ENCODE assay signal across 8 cellular contexts in the genomic region with DNA sequence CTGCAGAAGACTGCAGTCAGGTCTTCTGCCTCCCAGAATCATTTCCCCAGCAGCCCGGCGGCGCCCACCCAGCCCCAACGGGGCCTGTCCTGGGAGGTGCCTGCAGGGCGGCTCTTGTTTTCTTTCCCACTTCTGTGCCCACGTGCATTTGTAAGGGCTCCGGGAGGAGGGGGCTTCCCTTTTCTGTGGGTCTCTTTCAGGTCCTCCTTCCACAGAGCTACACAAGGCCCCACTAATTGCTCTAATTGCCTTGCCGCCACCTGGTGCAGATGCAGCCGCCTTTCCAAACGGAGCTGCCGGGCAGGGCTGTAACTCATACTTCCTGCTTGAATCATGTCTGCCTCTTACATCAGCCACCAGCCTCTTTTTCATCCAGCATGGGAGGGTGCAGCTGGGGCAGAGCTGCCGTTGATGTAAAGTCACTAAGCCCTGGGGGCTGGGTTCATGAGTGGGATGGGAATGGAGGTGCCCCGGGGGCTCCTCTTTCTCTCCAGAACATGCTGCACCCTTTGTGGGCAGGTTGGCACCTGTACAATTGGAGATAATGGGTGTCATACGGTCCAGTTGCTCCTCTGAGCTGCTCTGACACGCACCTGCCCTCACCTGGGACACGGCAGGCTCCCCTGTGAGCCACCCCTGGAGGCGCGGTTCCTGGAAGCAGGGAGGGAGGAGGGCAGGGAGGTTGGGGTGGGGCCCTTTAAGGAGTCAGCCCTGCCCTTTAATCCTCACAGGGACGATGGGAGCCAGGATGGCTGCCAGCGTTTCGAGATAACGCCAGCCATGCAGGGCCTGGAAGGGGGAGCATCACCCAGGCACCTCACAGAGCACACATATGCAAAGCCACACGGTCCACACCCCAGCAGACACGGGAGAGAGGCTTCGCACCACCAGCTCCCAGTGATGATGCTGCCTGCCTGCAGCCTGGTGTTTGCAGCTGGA. TPM values are rescaled to one million over a fixed set of nuclear protein-coding genes. Genes with fewer than 3 reads are reported as not detected.
DNase-seq lines count a peak whose midpoint lies in the region; ATAC-seq, FAIRE-seq and TF ChIP-seq lines count a peak whose summit lies in the region.

No MANE protein-coding gene starts in this region.

- in situ Hi-C loops in HepG2 (cut with HindIII; ENCODE audit: extremely low pct_ligation_motif_present, low pct_unique_long_range_greater_than_20kb), result no loop called here

- peak overlapping the region; percentile 82 for H3K4me2 ChIP-seq in HepG2 (ENCODE audit: low read depth, low read length)

- no peaks in the 10 kb centered on the region for H3K27me3 Mint-ChIP-seq in T-helper 2 cell treated with Interferon-gamma antibody and Interleukin-4, amounts not matched to agents 5 μg/mL and 100 μg/mL, for 36 hours (ENCODE audit: low read depth)

- no peak for TF ChIP-seq CTCF in GM06990 (IDR thresholded peaks at IDR 0.05; ENCODE audit: insufficient read depth, low read length, poor library complexity, severe bottlenecking)
- no peak for TF ChIP-seq CTCF in breast epithelium (IDR thresholded peaks at IDR 0.05)
- TF ChIP-seq CTCF in HepG2 (CRISPR knock-in tag; IDR thresholded peaks at IDR 0.05), result no peak

- H3K36me3 ChIP-seq in GM06990 (ENCODE audit: control insufficient read depth, insufficient read depth, low read length) (no peaks in the 10 kb centered on the region), breast epithelium (no peaks in the 10 kb centered on the region), HepG2 (replicated peaks in 1 of 2; ENCODE audit: control insufficient read depth in 1 of 2, insufficient read depth in 2 of 2, low read length in 2 of 2) (no peaks in the 10 kb centered on the region)

- H3K4me3 Mint-ChIP-seq in T-helper 2 cell treated with Interferon-gamma antibody and Interleukin-4, amounts not matched to agents 5 μg/mL and 100 μg/mL, for 36 hours, result peak overlapping the region; percentile 91

- H3K9me3 ChIP-seq in breast epithelium (no peaks in the 10 kb centered on the region), HepG2 (ENCODE audit: low read length) (no peaks in the 10 kb centered on the region)

- ATAC-seq in HepG2 (peak; percentile 71), GM21447 (IDR thresholded peaks at IDR 0.05; ENCODE audit: unreplicated experiment) (no peak)

- no peaks in the 10 kb centered on the region for H3K27me3 ChIP-seq in GM06990 (replicated peaks; ENCODE audit: control insufficient read depth, insufficient read depth, low read length)
- H3K27me3 ChIP-seq in breast epithelium, result no peaks in the 10 kb centered on the region
- H3K27me3 ChIP-seq in HepG2 (ENCODE audit: control insufficient read depth in 1 of 2, insufficient read depth in 2 of 2, low read length in 2 of 2), result peaks cover 0 to 11% of the 10 kb centered on the region in 2 experiments; a peak in 3 of 5 replicates

- H2AFZ ChIP-seq in HepG2 (ENCODE audit: low read length), result peak overlapping the region; percentile 13

- no peaks in the 10 kb centered on the region for H3K79me2 ChIP-seq in HepG2 (ENCODE audit: insufficient read depth, low read length)

- H3K4me3 ChIP-seq in GM06990 (replicated peaks; ENCODE audit: low read depth, low read length) (peak overlapping the region; percentile 4; the same call in 1 of the 2 replicates), breast epithelium (peak overlapping the region; percentile 20 to 53 (median 29)), HepG2 (replicated peaks in 1 of 3; ENCODE audit: insufficient read depth in 1 of 3, low read depth in 2 of 3, low read length in 3 of 3) (peak overlapping the region; percentile 38 to 66 (median 50))

- no peaks in the 10 kb centered on the region for H4K20me1 ChIP-seq in HepG2 (ENCODE audit: insufficient read depth, low read length)

- TF ChIP-seq EP300 in HepG2 (IDR thresholded peaks at IDR 0.05; ENCODE audit: low read depth in 2 of 2, low read length in 2 of 2), result no peak
- TF ChIP-seq EP300 in HepG2 (CRISPR knock-in tag; IDR thresholded peaks at IDR 0.05; ENCODE audit: borderline replicate concordance), result peak; percentile 84

- peak overlapping the region; percentile 66 for H3K9ac ChIP-seq in HepG2 (ENCODE audit: insufficient read depth, low read depth, low read length)

- H3K27ac ChIP-seq in breast epithelium (peak overlapping the region in 1 of 2 donors; percentile 30), HepG2 (ENCODE audit: extremely low read length, insufficient read depth, low read length) (peak overlapping the region; percentile 23)

- H3K4me1 ChIP-seq in breast epithelium (no peaks in the 10 kb centered on the region), HepG2 (ENCODE audit: insufficient read depth, low read length) (peaks cover 62% of the 10 kb centered on the region)

- intact Hi-C loops in breast epithelium (cut with DNase I; ENCODE audit: low total_unique reads) (no loop called here), HepG2 (cut with micrococcal nuclease; ENCODE audit: unreplicated experiment) (no loop called here)

- peaks cover 23% of the 10 kb centered on the region for H3K4me1 Mint-ChIP-seq in T-helper 2 cell treated with Interferon-gamma antibody and Interleukin-4, amounts not matched to agents 5 μg/mL and 100 μg/mL, for 36 hours (ENCODE audit: low read depth)

- no peaks in the 10 kb centered on the region for H3K9me3 Mint-ChIP-seq in T-helper 2 cell treated with Interferon-gamma antibody and Interleukin-4, amounts not matched to agents 5 μg/mL and 100 μg/mL, for 36 hours

- TF ChIP-seq POLR2A in breast epithelium (IDR thresholded peaks at IDR 0.05) (no peak), HepG2 (IDR thresholded peaks at IDR 0.05; ENCODE audit: insufficient read depth in 1 of 2, low read depth in 2 of 2, low read length in 2 of 2) (peak; percentile 42 to 68; a peak in 3 of 4 replicates)

- H3K27ac Mint-ChIP-seq in T-helper 2 cell treated with Interferon-gamma antibody and Interleukin-4, amounts not matched to agents 5 μg/mL and 100 μg/mL, for 36 hours, result peak overlapping the region; percentile 92

- DNase-seq in GM06990 (ENCODE audit: extremely low read depth, insufficient read length) (peak; percentile 80), NCI-H146 treated with DMSO at 0.1 percent for 48 hours (lab: John Stamatoyannopoulos, UW; ENCODE audit: unreplicated experiment) (peak; percentile 97), breast epithelium (ENCODE audit: low spot score in 2 of 2) (peak in 1 of 2 donors; percentile 27), HepG2 (ENCODE audit: low spot score) (peak; percentile 61), T-helper 9 cell (no peak)
- DNase-seq in T-helper 2 cell treated with Interferon-gamma antibody and Interleukin-4, amounts not matched to agents 5 μg/mL and 100 μg/mL, for 36 hours (ENCODE audit: low spot score), result peak; percentile 44
- DNase-seq in stimulated activated CD4-positive, alpha-beta T cell treated with anti-CD3 and anti-CD28 coated beads, TNF-alpha, amount 100 ng/mL, for 1 hour (ENCODE audit: low read depth in 3 of 3, low spot score in 1 of 3), result peak; percentile 10 to 41 (median 31)

- TSS peak; percentile 42 for BruUV-seq in HepG2 (replicated peaks; lab: Mats Ljungman, UMichigan)

- 26% methylated on average over 16 of the region's 25 CpGs for WGBS in HepG2 (ENCODE audit: low lambda C conversion rate)

- H3K36me3 Mint-ChIP-seq in T-helper 2 cell treated with Interferon-gamma antibody and Interleukin-4, amounts not matched to agents 5 μg/mL and 100 μg/mL, for 36 hours (ENCODE audit: low read depth), result no peaks in the 10 kb centered on the region

- POLR2A ChIA-PET in HepG2 (lab: Yijun Ruan, JAX), result interaction anchor here (0.7 to 10.2 kb wide), 26 partner anchors 9 to 144 kb away, joined by 3 to 228 read pairs (median 8); a partner anchor contains a TSS

- peak; percentile 53 for FAIRE-seq in HepG2 (lab: Jason Lieb, UNC)

- no peak; the same call in 1 of the 2 replicates for TF ChIP-seq RAD21 in HepG2 (CRISPR knock-in tag; IDR thresholded peaks at IDR 0.05)

- CTCF ChIA-PET in HepG2 (lab: Yijun Ruan, JAX; ENCODE audit: low intra/inter-chr PET ratio, low total read pairs), result no interaction called here

TF ChIP-seq in HepG2, 621 proteins besides CTCF, POLR2A, EP300 and RAD21 (continues in another document):
- TF ChIP-seq ZNF354B (CRISPR knock-in tag; IDR thresholded peaks at IDR 0.05) (no peak), ARNTL (CRISPR knock-in tag; IDR thresholded peaks at IDR 0.05) (no peak), ZFP36L1 (CRISPR knock-in tag; IDR thresholded peaks at IDR 0.05) (no peak), GLI4 (CRISPR knock-in tag; IDR thresholded peaks at IDR 0.05; ENCODE audit: borderline replicate concordance) (no peak; the same call in 1 of the 2 replicates), ZMYM4 (CRISPR knock-in tag; IDR thresholded peaks at IDR 0.05) (no peak), ZNF451 (CRISPR knock-in tag; IDR thresholded peaks at IDR 0.05) (no peak), ZNF430 (CRISPR knock-in tag; IDR thresholded peaks at IDR 0.05) (no peak), MTF2 (CRISPR knock-in tag; IDR thresholded peaks at IDR 0.05; ENCODE audit: borderline replicate concordance) (no peak), ZNF33A (CRISPR knock-in tag; IDR thresholded peaks at IDR 0.05; ENCODE audit: borderline replicate concordance) (no peak)

RNA-seq across cellular contexts. Expression of a gene that starts 41.1 kb away (rescaled TPM):
- 10 to 100 TPM; 25.9 to 35.6 (median 32.4) TPM for total RNA-seq in breast epithelium
- total RNA-seq in HepG2 (2016; rRNA removed; fragmentation: Illumina TruSeq; extraction: Trizol), result 26.7 and 31.8 TPM in 2 replicates
- 19.6 and 21.0 TPM in 2 replicates for total RNA-seq in HepG2 (2016; cell fraction: cytosol; rRNA removed; fragmentation: Illumina TruSeq; extraction: Trizol; ENCODE audit: low read depth)
- 27.2 and 34.0 TPM in 2 replicates for total RNA-seq in HepG2 (2016; cell fraction: insoluble cytoplasmic fraction; rRNA removed; fragmentation: Illumina TruSeq; extraction: Trizol)
- 12.7 and 13.0 TPM in 2 replicates for total RNA-seq in HepG2 (2016; cell fraction: membrane; rRNA removed; fragmentation: Illumina TruSeq; extraction: Trizol)
- 35.2 and 38.5 TPM in 2 replicates for total RNA-seq in HepG2 (2016; cell fraction: nucleus; rRNA removed; fragmentation: Illumina TruSeq; extraction: Trizol)
- polyA plus RNA-seq in HepG2 (2011; rRNA removed), result 18.7 and 22.7 TPM in 2 replicates
- polyA plus RNA-seq in HepG2 (2011; cell fraction: cytosol; rRNA removed), result 8.9 and 14.1 TPM in 2 replicates
- 122 TPM in 2 replicates for polyA plus RNA-seq in HepG2 (2011; cell fraction: nucleus; rRNA removed)
- 24.2 and 33.3 TPM in 2 replicates for polyA plus RNA-seq in HepG2 (2012)
- 3.6 TPM in 2 replicates for polyA plus RNA-seq in HepG2 (2016; cell fraction: cytosol; fragmentation: Illumina TruSeq; extraction: Trizol; ENCODE audit: low read depth)
- polyA plus RNA-seq in HepG2 (2016; cell fraction: insoluble cytoplasmic fraction; fragmentation: Illumina TruSeq; extraction: Trizol; ENCODE audit: low read depth), result 25.4 and 27.5 TPM in 2 replicates
- polyA plus RNA-seq in HepG2 (2016; cell fraction: membrane; fragmentation: Illumina TruSeq; extraction: Trizol; ENCODE audit: low read depth), result 6.5 and 8.9 TPM in 2 replicates
- polyA plus RNA-seq in HepG2 (2016; cell fraction: nucleus; fragmentation: Illumina TruSeq; extraction: Trizol; ENCODE audit: insufficient read depth, low read depth), result 82.6 and 96.2 TPM in 2 replicates
- polyA minus RNA-seq in HepG2 (2011; rRNA and poly(A)+ RNA removed; ENCODE audit: low replicate concordance), result 24.4 and 42.1 TPM in 2 replicates
- polyA minus RNA-seq in HepG2 (2011; cell fraction: cytosol; rRNA and poly(A)+ RNA removed), result 8.9 and 11.7 TPM in 2 replicates
- 42.6 and 46.6 TPM in 2 replicates for polyA minus RNA-seq in HepG2 (2011; cell fraction: nucleus; rRNA and poly(A)+ RNA removed)
